8 cellular contexts compared by ENCODE assay signal in the genomic region with DNA sequence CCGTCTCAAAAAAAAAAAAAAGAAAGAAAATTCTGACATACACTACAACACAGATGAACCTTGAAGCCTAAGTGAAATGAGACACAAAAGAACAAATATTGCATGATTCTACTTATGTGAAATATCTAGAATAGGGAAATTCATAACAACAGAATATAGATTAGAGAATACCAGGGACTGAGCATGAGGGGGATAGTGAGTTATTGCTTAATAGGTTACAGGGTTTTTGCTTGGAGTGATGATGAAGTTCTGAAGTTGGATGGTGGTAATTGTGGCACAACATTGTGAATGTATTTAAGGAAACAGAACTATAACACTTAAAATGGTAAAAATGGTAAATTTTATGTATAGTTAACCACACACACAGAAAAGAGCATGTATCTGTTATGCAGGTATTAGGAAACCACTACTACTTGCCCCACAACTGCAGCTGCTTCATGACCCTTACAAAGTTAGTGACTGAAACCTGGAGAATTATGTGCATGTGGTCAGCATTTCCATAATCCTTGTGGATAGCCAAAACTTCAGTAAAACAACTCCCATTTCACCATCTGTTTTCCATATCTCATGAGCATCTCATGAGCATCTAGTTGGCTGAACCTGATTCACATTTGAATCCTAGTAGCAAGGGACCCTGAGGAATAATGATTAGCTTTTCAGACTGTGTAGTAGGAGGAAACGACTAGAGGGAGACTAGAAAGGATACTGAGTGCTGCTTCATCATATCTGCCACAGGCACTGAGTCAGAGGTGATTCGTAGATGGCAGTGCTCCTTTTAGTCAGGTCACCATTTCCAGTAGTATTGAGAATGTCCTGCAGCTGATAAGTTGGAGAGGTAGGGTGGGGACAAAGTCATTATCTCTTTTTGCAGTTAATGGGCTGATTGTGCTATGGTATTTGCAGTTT. TPM values are rescaled to one million over a fixed set of nuclear protein-coding genes. Genes with fewer than 3 reads are reported as not detected.
DNase-seq lines count a peak whose midpoint lies in the region; ATAC-seq, FAIRE-seq and TF ChIP-seq lines count a peak whose summit lies in the region.

No MANE protein-coding gene starts in this region.

- peak; percentile 42 for ATAC-seq in GM18909 (IDR thresholded peaks at IDR 0.05; ENCODE audit: poor library complexity, unreplicated experiment)
- peak; percentile 69 for ATAC-seq in GM12878
- ATAC-seq in psoas muscle, result peak; percentile 59 to 92 (median 82)
- ATAC-seq in GM19397 (IDR thresholded peaks at IDR 0.05; ENCODE audit: unreplicated experiment), result no peak
- no peak for ATAC-seq in HG03469 (IDR thresholded peaks at IDR 0.05; ENCODE audit: unreplicated experiment)

- DNase-seq in LoVo (ENCODE audit: low spot score), result peak; percentile 51
- DNase-seq in GM12878 (ENCODE audit: low read depth, low spot score), result no peak
- DNase-seq in psoas muscle, result no peak
- no peak for DNase-seq in NAMALWA (ENCODE audit: low spot score)
- no peak for DNase-seq in central memory CD4-positive, alpha-beta T cell

- no peak overlapping the region for H2AFZ ChIP-seq in GM12878 (ENCODE audit: control insufficient read depth, low read depth, low read length)

- no peak overlapping the region for H3K9ac ChIP-seq in GM12878 (ENCODE audit: control insufficient read depth, insufficient read depth, low read length)

- WGBS in GM12878 (ENCODE audit: insufficient coverage, insufficient replicate concordance, low lambda C conversion rate, missing lambda C conversion rate), result 3% methylated on average over 2 of the region's 3 CpGs
- 40 to 57% (median 47%) methylated on average over 3 of the region's 3 CpGs for WGBS in psoas muscle, 3 donors

- RAD21 ChIA-PET in GM12878 (lab: Charles Lee; ENCODE audit: unreplicated experiment), result interaction anchor here (1.2 kb wide), 1 partner anchor 26 kb away, joined by 3 read pairs; a partner anchor contains a TSS

- TF ChIP-seq POLR2A in GM12878 (IDR thresholded peaks at IDR 0.05; ENCODE audit: low read depth, low read length), result no peak

- H3K4me3 ChIP-seq in GM12878 (no peak overlapping the region), psoas muscle (no peak overlapping the region)

- TF ChIP-seq CTCF in GM12878 (IDR thresholded peaks at IDR 0.05 in 2 of 3, conservative IDR thresholded peaks at IDR 0.05 in 1 of 3; ENCODE audit: control insufficient read depth in 2 of 3, extremely low read depth in 1 of 3, insufficient read depth in 1 of 3, low read depth in 3 of 3, low read length in 3 of 3) (no peak), psoas muscle (IDR thresholded peaks at IDR 0.05) (no peak)

- intact Hi-C loops in GM12878 (cut with micrococcal nuclease; ENCODE audit: unreplicated experiment), result no loop called here
- intact Hi-C loops in psoas muscle (cut with DNase I), result no loop called here

- no TSS peak for BruUV-seq in GM12878 (replicated peaks; lab: Mats Ljungman, UMichigan)

- in situ Hi-C loops in GM12878 (cut with MboI), result no loop called here

- no peak for TF ChIP-seq RAD21 in GM12878 (IDR thresholded peaks at IDR 0.05; ENCODE audit: insufficient read depth, low read depth, low read length)

- H3K36me3 ChIP-seq in GM12878 (ENCODE audit: control insufficient read depth in 2 of 2, insufficient read depth in 2 of 2, low read length in 1 of 2) (no peaks in the 10 kb centered on the region), psoas muscle (ENCODE audit: insufficient read depth in 1 of 2, low read depth in 1 of 2) (no peaks in the 10 kb centered on the region)

- CTCF ChIA-PET in GM12878 (lab: Yijun Ruan, JAX), result interaction anchor here (0.8 to 1.7 kb wide), 2 partner anchors 17 to 29 kb away, joined by 3 to 7 read pairs; no protein-coding TSS in a partner anchor

- POLR2A ChIA-PET in GM12878 (lab: Charles Lee), result interaction anchor here (0.7 to 1.4 kb wide), 3 partner anchors 8 to 23 kb away, joined by 3 to 8 read pairs (median 3); no protein-coding TSS in a partner anchor

- FAIRE-seq in GM12878 (lab: Jason Lieb, UNC), result no peak

- no peak for TF ChIP-seq EP300 in GM12878 (IDR thresholded peaks at IDR 0.05; ENCODE audit: borderline replicate concordance in 1 of 2, control insufficient read depth in 1 of 2, low read depth in 2 of 2, low read length in 2 of 2)

- no peaks in the 10 kb centered on the region for H4K20me1 ChIP-seq in GM12878 (ENCODE audit: control insufficient read depth, insufficient read depth)

- H3K4me2 ChIP-seq in GM12878 (ENCODE audit: control insufficient read depth, insufficient read depth), result no peak overlapping the region

- SMC1A ChIA-PET in GM12878 (lab: Charles Lee; ENCODE audit: uncharacterized antibody, unreplicated experiment), result no interaction called here

- H3K27ac ChIP-seq in GM12878 (ENCODE audit: control insufficient read depth, insufficient read depth) (no peak overlapping the region), psoas muscle (peak overlapping the region; percentile 37)

- peaks cover 12% of the 10 kb centered on the region for H3K4me1 ChIP-seq in GM12878 (ENCODE audit: control insufficient read depth, insufficient read depth, low read length)
- peaks cover 29% of the 10 kb centered on the region for H3K4me1 ChIP-seq in psoas muscle

- H3K79me2 ChIP-seq in GM12878 (ENCODE audit: control insufficient read depth, insufficient read depth, low read length), result peaks cover 37% of the 10 kb centered on the region

- H3K27me3 ChIP-seq in GM12878 (replicated peaks in 1 of 2; ENCODE audit: control insufficient read depth in 2 of 2, insufficient read depth in 2 of 2, low read length in 1 of 2), result no peaks in the 10 kb centered on the region
- H3K27me3 ChIP-seq in psoas muscle (ENCODE audit: insufficient read depth in 3 of 3, low read length in 2 of 3), result no peaks in the 10 kb centered on the region

- no peaks in the 10 kb centered on the region for H3K9me3 ChIP-seq in GM12878 (replicated peaks; ENCODE audit: control insufficient read depth, insufficient read depth, low read length)
- H3K9me3 ChIP-seq in psoas muscle, result no peaks in the 10 kb centered on the region

TF ChIP-seq in GM12878, 131 proteins besides CTCF, POLR2A, EP300 and RAD21:
- TF ChIP-seq MTA3 (IDR thresholded peaks at IDR 0.05; ENCODE audit: borderline replicate concordance, low read length) (no peak), RUNX3 (IDR thresholded peaks at IDR 0.05; ENCODE audit: low read length) (peak; percentile 43; the same call in 1 of the 2 replicates)

RNA-seq across cellular contexts. Expression of a gene that starts 26.3 kb away (rescaled TPM):
- total RNA-seq in GM12878 (2013; cell fraction: nucleolus; rRNA removed), result 49.2 and 52.5 TPM in 2 replicates
- 9.4 and 11.9 TPM in 2 replicates for total RNA-seq in GM12878 (2014; rRNA removed)
- 11.4 and 11.7 TPM in 2 replicates for total RNA-seq in GM12878 (2014; rRNA removed; fragmentation: Illumina TruSeq; extraction: Trizol)
- total RNA-seq in GM12878 (2021), result 9.8 and 11.9 TPM in 2 replicates
- polyA plus RNA-seq in GM12878 (2011; ENCODE audit: low read depth), result 4.6 TPM
- 26.0 and 32.2 TPM in 2 replicates for polyA plus RNA-seq in GM12878 (2011; rRNA removed)
- 12.2 and 20.6 TPM in 2 replicates for polyA plus RNA-seq in GM12878 (2011; cell fraction: cytosol; rRNA removed)
- polyA plus RNA-seq in GM12878 (2011; cell fraction: nucleus; rRNA removed), result 10.3 and 10.4 TPM in 2 replicates
- polyA plus RNA-seq in GM12878 (2012), result 7.4 and 8.2 TPM in 2 replicates
- 9.1 and 11.4 TPM in 2 replicates for polyA plus RNA-seq in GM12878 (2014; fragmentation: Illumina TruSeq; extraction: Trizol)
- 1 to 10 TPM; 2.8 to 3.5 TPM for polyA plus RNA-seq in GM12878 (2014; fragmentation: Nextera tagmentation; extraction: Ambion mirVana)
- polyA plus RNA-seq in GM12878 (2014; rRNA removed), result 6.0 and 8.0 TPM in 2 replicates
- 10 to 100 TPM in 1 of 2 experiments, 1 to 10 TPM in 1; 9.3 to 11.4 TPM for polyA plus RNA-seq in GM12878 (2016; fragmentation: Nextera tagmentation; extraction: Ambion mirVana)
- 32.2 and 41.7 TPM in 2 replicates for polyA minus RNA-seq in GM12878 (2011; rRNA and poly(A)+ RNA removed)
- polyA minus RNA-seq in GM12878 (2011; cell fraction: cytosol; rRNA and poly(A)+ RNA removed), result 8.0 and 8.6 TPM in 2 replicates
- polyA minus RNA-seq in GM12878 (2011; cell fraction: nucleus; rRNA and poly(A)+ RNA removed), result 8.3 and 10.0 TPM in 2 replicates
- total RNA-seq in psoas muscle, result 10 to 100 TPM; 30.0 to 44.2 (median 35.7) TPM
- polyA plus RNA-seq in psoas muscle, result 10 to 100 TPM; 10.8 to 40.3 (median 21.3) TPM

Comparison
In these comparisons a context has a peak if more than half of its experiments do, and no peak if none do; other contexts are left out.
1. ATAC-seq: peak in GM18909 (single experiment), GM12878 (single experiment) and psoas muscle (4 of 4); none in GM19397 (single experiment) and HG03469 (single experiment).